In the genomic region with DNA sequence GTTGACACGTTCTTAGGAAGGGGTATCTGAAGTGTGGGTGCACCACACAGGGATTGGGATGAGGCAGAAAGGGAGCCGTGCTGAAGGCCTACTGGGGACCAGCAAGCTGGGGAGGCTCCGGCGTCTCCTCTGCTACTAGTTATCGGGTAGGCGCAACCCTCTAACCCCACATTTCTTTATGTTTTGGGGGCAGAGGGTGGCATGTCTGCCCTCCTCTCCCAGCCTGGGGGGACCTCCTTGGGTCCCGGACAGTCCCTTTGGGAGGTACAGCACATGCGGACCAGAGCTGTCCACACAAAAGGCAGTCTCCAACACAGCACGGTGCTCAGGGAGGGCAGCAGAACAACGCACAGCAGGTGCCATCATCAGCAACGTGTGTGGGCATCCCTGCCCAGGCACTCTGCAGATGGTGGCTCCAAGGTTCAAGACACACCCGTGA, we compare ENCODE assay signal across 3 cellular contexts.
TF ChIP-seq lines count a peak whose summit lies in the region.

No MANE protein-coding gene starts in this region.

TF ChIP-seq in SK-N-SH, 30 proteins besides CTCF, POLR2A, EP300 and RAD21 (continued from another document):
- no peak for TF ChIP-seq TAF1 (IDR thresholded peaks at IDR 0.05; ENCODE audit: borderline replicate concordance, low read depth, low read length)
- TF ChIP-seq JUND (IDR thresholded peaks at IDR 0.05) = no peak
- TF ChIP-seq MEF2A (IDR thresholded peaks at IDR 0.05; ENCODE audit: borderline replicate concordance, low read depth) = no peak
- no peak for TF ChIP-seq POLR2AphosphoS5 (IDR thresholded peaks at IDR 0.05; ENCODE audit: low read depth, low read length)
- no peak for TF ChIP-seq GATA2 (CRISPR knock-in tag; IDR thresholded peaks at IDR 0.05)
- no peak for TF ChIP-seq GABPA (IDR thresholded peaks at IDR 0.05; ENCODE audit: low read depth)
- TF ChIP-seq RFX5 (IDR thresholded peaks at IDR 0.05; ENCODE audit: low read length) = no peak
- no peak for TF ChIP-seq FOXJ3 (CRISPR knock-in tag; IDR thresholded peaks at IDR 0.05)
TF ChIP-seq in SK-N-SH: peak in this region for 0.

TF ChIP-seq in SK-N-SH treated with all-trans-retinoic acid at 6 μM for 48 hours, 23 proteins besides CTCF, POLR2A, EP300 and RAD21 (continued from another document):
- TF ChIP-seq PPARA (CRISPR knock-in tag; IDR thresholded peaks at IDR 0.05; ENCODE audit: borderline replicate concordance) (no peak), ZC3H10 (CRISPR knock-in tag; IDR thresholded peaks at IDR 0.05) (no peak), BACH2 (CRISPR knock-in tag; IDR thresholded peaks at IDR 0.05; ENCODE audit: borderline replicate concordance) (no peak), ZNF8 (CRISPR knock-in tag; IDR thresholded peaks at IDR 0.05) (no peak), GLIS3 (CRISPR knock-in tag; IDR thresholded peaks at IDR 0.05) (no peak), ZFP3 (CRISPR knock-in tag; IDR thresholded peaks at IDR 0.05) (no peak), TOX (CRISPR knock-in tag; IDR thresholded peaks at IDR 0.05; ENCODE audit: borderline replicate concordance) (no peak), ISL1 (CRISPR knock-in tag; IDR thresholded peaks at IDR 0.05) (no peak), ZFP30 (CRISPR knock-in tag; IDR thresholded peaks at IDR 0.05) (no peak), TCF4 (CRISPR knock-in tag; IDR thresholded peaks at IDR 0.05; ENCODE audit: borderline replicate concordance) (no peak)
- TF ChIP-seq, protein P1, sequence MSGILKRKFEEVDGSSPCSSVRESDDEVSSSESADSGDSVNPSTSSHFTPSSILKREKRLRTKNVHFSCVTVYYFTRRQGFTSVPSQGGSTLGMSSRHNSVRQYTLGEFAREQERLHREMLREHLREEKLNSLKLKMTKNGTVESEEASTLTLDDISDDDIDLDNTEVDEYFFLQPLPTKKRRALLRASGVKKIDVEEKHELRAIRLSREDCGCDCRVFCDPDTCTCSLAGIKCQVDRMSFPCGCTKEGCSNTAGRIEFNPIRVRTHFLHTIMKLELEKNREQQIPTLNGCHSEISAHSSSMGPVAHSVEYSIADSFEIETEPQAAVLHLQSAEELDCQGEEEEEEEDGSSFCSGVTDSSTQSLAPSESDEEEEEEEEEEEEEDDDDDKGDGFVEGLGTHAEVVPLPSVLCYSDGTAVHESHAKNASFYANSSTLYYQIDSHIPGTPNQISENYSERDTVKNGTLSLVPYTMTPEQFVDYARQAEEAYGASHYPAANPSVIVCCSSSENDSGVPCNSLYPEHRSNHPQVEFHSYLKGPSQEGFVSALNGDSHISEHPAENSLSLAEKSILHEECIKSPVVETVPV (CRISPR knock-in tag; IDR thresholded peaks at IDR 0.05) = no peak
- TF ChIP-seq, protein P2, sequence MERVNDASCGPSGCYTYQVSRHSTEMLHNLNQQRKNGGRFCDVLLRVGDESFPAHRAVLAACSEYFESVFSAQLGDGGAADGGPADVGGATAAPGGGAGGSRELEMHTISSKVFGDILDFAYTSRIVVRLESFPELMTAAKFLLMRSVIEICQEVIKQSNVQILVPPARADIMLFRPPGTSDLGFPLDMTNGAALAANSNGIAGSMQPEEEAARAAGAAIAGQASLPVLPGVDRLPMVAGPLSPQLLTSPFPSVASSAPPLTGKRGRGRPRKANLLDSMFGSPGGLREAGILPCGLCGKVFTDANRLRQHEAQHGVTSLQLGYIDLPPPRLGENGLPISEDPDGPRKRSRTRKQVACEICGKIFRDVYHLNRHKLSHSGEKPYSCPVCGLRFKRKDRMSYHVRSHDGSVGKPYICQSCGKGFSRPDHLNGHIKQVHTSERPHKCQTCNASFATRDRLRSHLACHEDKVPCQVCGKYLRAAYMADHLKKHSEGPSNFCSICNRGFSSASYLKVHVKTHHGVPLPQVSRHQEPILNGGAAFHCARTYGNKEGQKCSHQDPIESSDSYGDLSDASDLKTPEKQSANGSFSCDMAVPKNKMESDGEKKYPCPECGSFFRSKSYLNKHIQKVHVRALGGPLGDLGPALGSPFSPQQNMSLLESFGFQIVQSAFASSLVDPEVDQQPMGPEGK (CRISPR knock-in tag; IDR thresholded peaks at IDR 0.05; ENCODE audit: borderline replicate concordance) = no peak
- TF ChIP-seq, protein P3, sequence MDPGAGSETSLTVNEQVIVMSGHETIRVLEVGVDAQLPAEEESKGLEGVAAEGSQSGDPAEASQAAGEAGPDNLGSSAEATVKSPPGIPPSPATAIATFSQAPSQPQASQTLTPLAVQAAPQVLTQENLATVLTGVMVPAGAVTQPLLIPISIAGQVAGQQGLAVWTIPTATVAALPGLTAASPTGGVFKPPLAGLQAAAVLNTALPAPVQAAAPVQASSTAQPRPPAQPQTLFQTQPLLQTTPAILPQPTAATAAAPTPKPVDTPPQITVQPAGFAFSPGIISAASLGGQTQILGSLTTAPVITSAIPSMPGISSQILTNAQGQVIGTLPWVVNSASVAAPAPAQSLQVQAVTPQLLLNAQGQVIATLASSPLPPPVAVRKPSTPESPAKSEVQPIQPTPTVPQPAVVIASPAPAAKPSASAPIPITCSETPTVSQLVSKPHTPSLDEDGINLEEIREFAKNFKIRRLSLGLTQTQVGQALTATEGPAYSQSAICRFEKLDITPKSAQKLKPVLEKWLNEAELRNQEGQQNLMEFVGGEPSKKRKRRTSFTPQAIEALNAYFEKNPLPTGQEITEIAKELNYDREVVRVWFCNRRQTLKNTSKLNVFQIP (CRISPR knock-in tag; IDR thresholded peaks at IDR 0.05; ENCODE audit: borderline replicate concordance, low read depth) = no peak

TF ChIP-seq in H1, 55 proteins besides CTCF, POLR2A, EP300 and RAD21:
- TF ChIP-seq, protein P4, sequence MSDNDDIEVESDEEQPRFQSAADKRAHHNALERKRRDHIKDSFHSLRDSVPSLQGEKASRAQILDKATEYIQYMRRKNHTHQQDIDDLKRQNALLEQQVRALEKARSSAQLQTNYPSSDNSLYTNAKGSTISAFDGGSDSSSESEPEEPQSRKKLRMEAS (IDR thresholded peaks at IDR 0.05) = no peak
- TF ChIP-seq SP4 (IDR thresholded peaks at IDR 0.05; ENCODE audit: low read length) = no peak
- TF ChIP-seq SAP30 (IDR thresholded peaks at IDR 0.05; ENCODE audit: insufficient read depth, insufficient replicate concordance, low read length) = no peak
- TF ChIP-seq SIRT6 (IDR thresholded peaks at IDR 0.05; ENCODE audit: low read length) = no peak
- no peak for TF ChIP-seq TEAD4 (IDR thresholded peaks at IDR 0.05; ENCODE audit: low read depth, low read length)
- TF ChIP-seq ASH2L (IDR thresholded peaks at IDR 0.05; ENCODE audit: low read length) = no peak
- TF ChIP-seq GABPA (IDR thresholded peaks at IDR 0.05; ENCODE audit: borderline replicate concordance, insufficient read depth, low read length) = no peak
- TF ChIP-seq, protein P5, sequence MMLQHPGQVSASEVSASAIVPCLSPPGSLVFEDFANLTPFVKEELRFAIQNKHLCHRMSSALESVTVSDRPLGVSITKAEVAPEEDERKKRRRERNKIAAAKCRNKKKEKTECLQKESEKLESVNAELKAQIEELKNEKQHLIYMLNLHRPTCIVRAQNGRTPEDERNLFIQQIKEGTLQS (IDR thresholded peaks at IDR 0.05; ENCODE audit: insufficient read depth, low read depth, low read length) = no peak
- TF ChIP-seq RBBP5 (IDR thresholded peaks at IDR 0.05; ENCODE audit: borderline replicate concordance, low read depth, low read length) = no peak
- TF ChIP-seq RNF2 (IDR thresholded peaks at IDR 0.05; ENCODE audit: borderline replicate concordance, low read depth, low read length, missing control alignments, poor library complexity, severe bottlenecking) = no peak
- no peak for TF ChIP-seq POLR2AphosphoS5 (IDR thresholded peaks at IDR 0.05; ENCODE audit: low read depth, low read length)
- no peak for TF ChIP-seq SUZ12 (IDR thresholded peaks at IDR 0.05; ENCODE audit: low read length)
TF ChIP-seq in H1: peak in this region for 0.
